Comparison of ENCODE assay signal across 8 cellular contexts in genomic region chr12:56158029-56158925, GRCh38. TPM values are rescaled to one million over a fixed set of nuclear protein-coding genes. Genes with fewer than 3 reads are reported as not detected.
A peak's percentile ranks its signal among the peaks of the same experiment; 100 is the strongest.
DNase-seq lines count a peak whose midpoint lies in the region; ATAC-seq and FAIRE-seq lines count a peak whose summit lies in the region.

TSS of gene MYL6 (plus strand) at chr12:56158359. CDS start at chr12:56158402, 43 bp downstream.

- ATAC-seq in GM21825 (IDR thresholded peaks at IDR 0.05; ENCODE audit: unreplicated experiment) = peak; percentile 74
- ATAC-seq in naive B cell (ENCODE audit: low read depth in 2 of 2) = peak; percentile 90 to 92
- peak; percentile 95 for ATAC-seq in stimulated activated memory B cell treated with anti-CD40 and anti-IgM and Interleukin-4, amounts not matched to agents 10 μg/mL and 1 μg/mL and 100 μg/mL, for 72 hours

- H3K4me3 ChIP-seq in Karpas-422 (ENCODE audit: low read length) = peak within 1 kb of the TSS; percentile 84

- peak within 1 kb of the TSS; percentile 98 to 100 (median 98) for H3K27ac Mint-ChIP-seq in naive B cell
- peak within 1 kb of the TSS; percentile 93 for H3K27ac Mint-ChIP-seq in stimulated activated memory B cell treated with anti-CD40 and anti-IgM and Interleukin-4, amounts not matched to agents 10 μg/mL and 1 μg/mL and 100 μg/mL, for 72 hours

- peak within 1 kb of the TSS; percentile 82 for H3K27ac ChIP-seq in Karpas-422 (ENCODE audit: low read length)

- H3K9me2 ChIP-seq in Karpas-422 (replicated peaks; ENCODE audit: insufficient read depth, low read length) = no peaks in the 10 kb centered on the region

- peak within 1 kb of the TSS; percentile 55; the same call in 1 of the 2 replicates for H2AFZ ChIP-seq in Karpas-422 (ENCODE audit: low read length)

- peaks cover 8% of the 10 kb centered on the region; the same call in 1 of the 2 replicates for H4K20me1 ChIP-seq in Karpas-422 (ENCODE audit: insufficient read depth, low read depth, low read length)

- DNase-seq in DMS53 treated with DMSO at 0.1 percent for 48 hours (lab: John Stamatoyannopoulos, UW; ENCODE audit: unreplicated experiment) (peak; percentile 93), Karpas-422 (peak; percentile 99), RCC 7860 (ENCODE audit: low spot score) (peak; percentile 95), activated T-helper 1 cell treated with Interleukin-2 at 50 U/mL for 16 hours (ENCODE audit: low read depth) (peak; percentile 82), fibroblast of gingiva (ENCODE audit: low read depth) (peak; percentile 97), naive B cell (peak; percentile 90)

- peaks cover 29% of the 10 kb centered on the region for H3K79me2 ChIP-seq in Karpas-422 (ENCODE audit: low read length)

- peaks cover 32% of the 10 kb centered on the region for H3K36me3 ChIP-seq in Karpas-422 (ENCODE audit: insufficient read depth, low read length)

- H3K4me1 ChIP-seq in Karpas-422 (ENCODE audit: low read length) = peaks cover 60% of the 10 kb centered on the region

- H3K27me3 Mint-ChIP-seq in naive B cell = no peaks in the 10 kb centered on the region
- H3K27me3 Mint-ChIP-seq in stimulated activated memory B cell treated with anti-CD40 and anti-IgM and Interleukin-4, amounts not matched to agents 10 μg/mL and 1 μg/mL and 100 μg/mL, for 72 hours = no peaks in the 10 kb centered on the region

- no peaks in the 10 kb centered on the region for H3K27me3 ChIP-seq in Karpas-422 (ENCODE audit: low read length)

- no peaks in the 10 kb centered on the region for H3K9me3 Mint-ChIP-seq in naive B cell
- no peaks in the 10 kb centered on the region for H3K9me3 Mint-ChIP-seq in stimulated activated memory B cell treated with anti-CD40 and anti-IgM and Interleukin-4, amounts not matched to agents 10 μg/mL and 1 μg/mL and 100 μg/mL, for 72 hours

- no peak for FAIRE-seq in RCC 7860 (lab: Jason Lieb, UNC)

- H3K36me3 Mint-ChIP-seq in naive B cell = peaks cover 0 to 28% of the 10 kb centered on the region in 2 donors
- H3K36me3 Mint-ChIP-seq in stimulated activated memory B cell treated with anti-CD40 and anti-IgM and Interleukin-4, amounts not matched to agents 10 μg/mL and 1 μg/mL and 100 μg/mL, for 72 hours = peaks cover 58% of the 10 kb centered on the region

- H3K4me1 Mint-ChIP-seq in naive B cell = peaks cover 48 to 58% (median 49%) of the 10 kb centered on the region in 3 donors
- peaks cover 64% of the 10 kb centered on the region for H3K4me1 Mint-ChIP-seq in stimulated activated memory B cell treated with anti-CD40 and anti-IgM and Interleukin-4, amounts not matched to agents 10 μg/mL and 1 μg/mL and 100 μg/mL, for 72 hours

- no peaks in the 10 kb centered on the region for H3K9me3 ChIP-seq in Karpas-422 (ENCODE audit: low read length)

- H3K9ac ChIP-seq in Karpas-422 (ENCODE audit: low read length) = peak within 1 kb of the TSS; percentile 93

- H3K4me2 ChIP-seq in Karpas-422 (ENCODE audit: low read depth, low read length, poor library complexity, severe bottlenecking) = peak within 1 kb of the TSS; percentile 80

- H3K4me3 Mint-ChIP-seq in naive B cell = peak within 1 kb of the TSS; percentile 90 to 100 (median 98)
- peak within 1 kb of the TSS; percentile 95 for H3K4me3 Mint-ChIP-seq in stimulated activated memory B cell treated with anti-CD40 and anti-IgM and Interleukin-4, amounts not matched to agents 10 μg/mL and 1 μg/mL and 100 μg/mL, for 72 hours

RNA-seq across cellular contexts. Expression of gene MYL6, which starts in this region (rescaled TPM):
- 640 and 780 TPM in 2 replicates for total RNA-seq in Karpas-422 (2014; rRNA removed; shearing (Covaris generic); ENCODE audit: low replicate concordance)
- polyA plus RNA-seq in naive B cell (ENCODE audit: low read depth in 6 of 6) = 1,000 to 10,000 TPM; 1,680 to 2,679 (median 1,914) TPM

Comparison
In these comparisons a context has a peak if more than half of its experiments do, and no peak if none do; other contexts are left out.
1. Peak in every context shown above with its lines: DNase-seq, ATAC-seq, H3K4me3 ChIP-seq and H3K27ac ChIP-seq.